ENCODE assay signal across 8 cellular contexts in genomic region chr9:33473643-33474352, GRCh38. TPM values are rescaled to one million over a fixed set of nuclear protein-coding genes. Genes with fewer than 3 reads are reported as not detected.
DNase-seq lines count a peak whose midpoint lies in the region; ATAC-seq and TF ChIP-seq lines count a peak whose summit lies in the region.

Gene NOL6, minus strand, starts transcription at chr9:33473924. Its CDS starts 82 bp downstream, at chr9:33473842.

- H3K9me3 Mint-ChIP-seq in activated T-cell treated with anti-CD3 and anti-CD28 coated beads, Interleukin-2, amount 50 U/mL, for 4 hours = no peaks in the 10 kb centered on the region

- H3K9me3 ChIP-seq in Panc1 (ENCODE audit: control insufficient read depth, insufficient read depth, low read depth, low read length) = no peaks in the 10 kb centered on the region
- no peaks in the 10 kb centered on the region for H3K9me3 ChIP-seq in mucosa of rectum (ENCODE audit: control insufficient read depth in 2 of 2, low read length in 2 of 2)

- TF ChIP-seq CTCF in Panc1 (IDR thresholded peaks at IDR 0.05) = no peak

- peak within 1 kb of the TSS; percentile 69 to 84 for H3K9ac ChIP-seq in mucosa of rectum (ENCODE audit: low read depth in 1 of 2, low read length in 2 of 2)

- H3K27me3 ChIP-seq in Panc1 (ENCODE audit: control insufficient read depth, insufficient read depth, low read length) = no peaks in the 10 kb centered on the region
- H3K27me3 ChIP-seq in mucosa of rectum (ENCODE audit: control insufficient read depth in 2 of 2, insufficient read depth in 2 of 2, low read length in 2 of 2) = no peaks in the 10 kb centered on the region

- intact Hi-C loops in Panc1 (cut with micrococcal nuclease; ENCODE audit: unreplicated experiment) = no loop called here

- H3K36me3 ChIP-seq in Panc1 (ENCODE audit: control insufficient read depth, insufficient read depth, low read length) (peaks cover 3% of the 10 kb centered on the region), mucosa of rectum (ENCODE audit: control insufficient read depth in 2 of 2, insufficient read depth in 2 of 2, low read length in 2 of 2) (peaks cover 25 to 27% of the 10 kb centered on the region in 2 donors)

- H3K4me1 ChIP-seq in Panc1 (ENCODE audit: control insufficient read depth, insufficient read depth, low read length) = peaks cover 6% of the 10 kb centered on the region
- H3K4me1 ChIP-seq in mucosa of rectum (ENCODE audit: control insufficient read depth in 2 of 2, insufficient read depth in 2 of 2, low read length in 2 of 2) = peaks cover 12 to 16% of the 10 kb centered on the region in 2 donors

- CTCF ChIA-PET in Panc1 (lab: Charles Lee) = interaction anchor here (0.7 to 1.1 kb wide), 7 partner anchors 18 to 195 kb away, joined by 3 to 11 read pairs (median 5); partner anchors contain the start of genes AQP3 and NFX1

- POLR2A ChIA-PET in Panc1 (lab: Charles Lee) = interaction anchor here (0.6 to 1.1 kb wide), 5 partner anchors 9 to 312 kb away, joined by 3 to 4 read pairs (median 3); no protein-coding TSS in a partner anchor

- peaks cover 21% of the 10 kb centered on the region for H3K36me3 Mint-ChIP-seq in activated T-cell treated with anti-CD3 and anti-CD28 coated beads, Interleukin-2, amount 50 U/mL, for 4 hours (ENCODE audit: insufficient read depth)

- DNase-seq in DMS53 (lab: John Stamatoyannopoulos, UW) (peak; percentile 99), KG1 (lab: John Stamatoyannopoulos, UW) (peak; percentile 96), Panc1 (ENCODE audit: low read depth, low spot score) (peak; percentile 98), erythroblast (lab: John Stamatoyannopoulos, UW) (peak; percentile 99 to 100)
- peak; percentile 97 for DNase-seq in activated T-cell treated with anti-CD3 and anti-CD28 coated beads, Interleukin-2, amount 50 U/mL, for 4 hours
- DNase-seq in stimulated activated CD8-positive, alpha-beta memory T cell treated with anti-CD3 and anti-CD28 coated beads, Interleukin-4, amount 100 ng/mL, for 48 hours = peak; percentile 98

- peak within 1 kb of the TSS; percentile 91 for H3K4me3 Mint-ChIP-seq in activated T-cell treated with anti-CD3 and anti-CD28 coated beads, Interleukin-2, amount 50 U/mL, for 4 hours

- H3K27me3 Mint-ChIP-seq in activated T-cell treated with anti-CD3 and anti-CD28 coated beads, Interleukin-2, amount 50 U/mL, for 4 hours (ENCODE audit: low read depth) = no peaks in the 10 kb centered on the region

- in situ Hi-C loops in Panc1 (cut with HindIII; ENCODE audit: low pct_unique_long_range_greater_than_20kb, low sequenced_read_pairs) = no loop called here

- peak; percentile 87 for TF ChIP-seq POLR2A in erythroblast (IDR thresholded peaks at IDR 0.05; ENCODE audit: low read length)

- BruUV-seq in Panc1 (replicated peaks; lab: Mats Ljungman, UMichigan) = no TSS peak

- H3K4me1 Mint-ChIP-seq in activated T-cell treated with anti-CD3 and anti-CD28 coated beads, Interleukin-2, amount 50 U/mL, for 4 hours (ENCODE audit: low read depth) = peaks cover 24% of the 10 kb centered on the region

- H3K4me3 ChIP-seq in Panc1 (ENCODE audit: low read depth in 2 of 2, low read length in 2 of 2) (peak within 1 kb of the TSS; percentile 79 to 99), mucosa of rectum (ENCODE audit: low read length in 2 of 2) (peak within 1 kb of the TSS; percentile 85 to 99)

- H3K27ac ChIP-seq in Panc1 (ENCODE audit: low read length) = peak within 1 kb of the TSS; percentile 87
- peak within 1 kb of the TSS; percentile 44 to 74 for H3K27ac ChIP-seq in mucosa of rectum (ENCODE audit: low read depth in 2 of 2, low read length in 2 of 2)

- peak; percentile 98 for ATAC-seq in GM21723 (IDR thresholded peaks at IDR 0.05; ENCODE audit: unreplicated experiment)
- ATAC-seq in Panc1 = peak; percentile 100
- peak; percentile 99 for ATAC-seq in activated T-cell treated with anti-CD3 and anti-CD28 coated beads, Interleukin-2, amount 50 U/mL, for 4 hours

RNA-seq across cellular contexts. Expression of gene NOL6, which starts in this region (rescaled TPM):
- total RNA-seq in Panc1 (2021; ENCODE audit: unreplicated experiment) = 75.1 TPM
- 42.0 TPM for polyA plus RNA-seq in Panc1 (2012; ENCODE audit: insufficient read length)
- total RNA-seq in activated T-cell treated with anti-CD3 and anti-CD28 coated beads, Interleukin-2, amount 50 U/mL, for 4 hours = 100 to 1,000 TPM; 150 to 170 (median 165) TPM

Comparison
In these comparisons a context has a peak if more than half of its experiments do, and no peak if none do; other contexts are left out.
1. Peak in every context shown above with its lines: DNase-seq, ATAC-seq, H3K4me3 ChIP-seq and H3K27ac ChIP-seq.